24 cellular contexts compared by ENCODE assay signal in genomic region chr2:53559302-53559967, GRCh38.
DNase-seq lines count a peak whose midpoint lies in the region; ATAC-seq, FAIRE-seq and TF ChIP-seq lines count a peak whose summit lies in the region.
"Had no signal": no experiment of that assay in that cellular context is flagged by ENCODE, and none has a peak within 500 bp of the region (broad histone marks: within the 10 kb centered on the region; RNA-seq: fewer than 3 reads in every experiment).

No MANE protein-coding gene starts in this region.

- H3K27me3 ChIP-seq in RWPE2 (ENCODE audit: insufficient read depth, poor library complexity, severe bottlenecking) (no peaks in the 10 kb centered on the region), tibial nerve (no peaks in the 10 kb centered on the region), dorsolateral prefrontal cortex (no peaks in the 10 kb centered on the region)
- H3K27me3 ChIP-seq: vagina had no signal

- peak; percentile 99 for ATAC-seq in RWPE2 (ENCODE audit: low read depth)
- no peak for ATAC-seq in HG02870 (IDR thresholded peaks at IDR 0.05; ENCODE audit: unreplicated experiment)
- ATAC-seq: activated naive CD8-positive, alpha-beta T cell treated with anti-CD3 and anti-CD28 coated beads, Interleukin-2, amount 50 U/mL, for 24 hours; GM23338; naive thymus-derived CD8-positive, alpha-beta T cell; sciatic nerve had no signal

- in situ Hi-C loops in Caki2 (cut with HindIII; ENCODE audit: low pct_unique_long_range_greater_than_20kb, low sequenced_read_pairs): no loop called here

- peaks cover 3% of the 10 kb centered on the region for H3K36me3 Mint-ChIP-seq in endothelial cell (ENCODE audit: low read depth, unreplicated experiment)
- H3K36me3 Mint-ChIP-seq: naive thymus-derived CD8-positive, alpha-beta T cell had no signal

- no peak for TF ChIP-seq EP300 in tibial nerve (IDR thresholded peaks at IDR 0.05)

- DNase-seq in Caki2 (ENCODE audit: low read depth): peak; percentile 7
- DNase-seq in HT1080 (ENCODE audit: low read depth): peak; percentile 52
- peak; percentile 72 for DNase-seq in RWPE2 (ENCODE audit: low spot score)
- no peak for DNase-seq in endothelial cell (ENCODE audit: low spot score)
- DNase-seq in tibial nerve (ENCODE audit: low spot score in 2 of 2): no peak
- DNase-seq in dorsolateral prefrontal cortex: no peak
- DNase-seq: activated CD4-positive, alpha-beta T cell treated with anti-CD3 and anti-CD28 coated beads for 4 hours; activated effector memory CD4-positive, alpha-beta T cell treated with Interleukin-2 at 50 U/mL for 16 hours; activated naive CD8-positive, alpha-beta T cell treated with anti-CD3 and anti-CD28 coated beads, Interleukin-2, amount 50 U/mL, for 24 hours; DMS 273 treated with DMSO at 0.1 percent for 48 hours; GF-D8; naive thymus-derived CD8-positive, alpha-beta T cell; NCI-H1436; NCI-H526 treated with DMSO at 0.1 percent for 48 hours; SIG-M5; substantia nigra; T-helper 1 cell had no signal

- H3K36me3 ChIP-seq in RWPE2 (ENCODE audit: low read depth): no peaks in the 10 kb centered on the region
- no peaks in the 10 kb centered on the region for H3K36me3 ChIP-seq in tibial nerve
- H3K36me3 ChIP-seq: vagina had no signal

- peak; percentile 88 for FAIRE-seq in islet of Langerhans (lab: Jason Lieb, UNC)

- no peak overlapping the region for H3K4me3 Mint-ChIP-seq in endothelial cell (ENCODE audit: unreplicated experiment)
- H3K4me3 Mint-ChIP-seq: activated naive CD8-positive, alpha-beta T cell treated with anti-CD3 and anti-CD28 coated beads, Interleukin-2, amount 50 U/mL, for 24 hours; brain; dendritic cell treated with granulocyte-macrophage colony-stimulating factor and Interleukin-4, amounts not matched to agents 40 ng/mL and 50 ng/mL, for 4 days; GM23338; naive thymus-derived CD8-positive, alpha-beta T cell had no signal

- H3K4me3 ChIP-seq in RWPE2 (ENCODE audit: severe bottlenecking) (no peak overlapping the region), tibial nerve (no peak overlapping the region), dorsolateral prefrontal cortex (no peak overlapping the region)
- H3K4me3 ChIP-seq: GM23338, vagina had no signal

- TF ChIP-seq POLR2A in tibial nerve (IDR thresholded peaks at IDR 0.05): no peak

- TF ChIP-seq CTCF in RWPE2 (IDR thresholded peaks at IDR 0.05; ENCODE audit: poor library complexity, severe bottlenecking) (no peak), endothelial cell (IDR thresholded peaks at IDR 0.05; ENCODE audit: unreplicated experiment) (no peak), tibial nerve (IDR thresholded peaks at IDR 0.05) (no peak), dorsolateral prefrontal cortex (IDR thresholded peaks at IDR 0.05 in 54 of 56, conservative IDR thresholded peaks at IDR 0.05 in 2 of 56; ENCODE audit: low read depth in 1 of 56, partially characterized antibody in 56 of 56) (no peak)

- peaks cover 4% of the 10 kb centered on the region for H3K9me3 Mint-ChIP-seq in endothelial cell (ENCODE audit: unreplicated experiment)

- H3K27ac ChIP-seq in RWPE2 (ENCODE audit: poor library complexity, severe bottlenecking): peak overlapping the region; percentile 27
- no peak overlapping the region for H3K27ac ChIP-seq in tibial nerve
- H3K27ac ChIP-seq in dorsolateral prefrontal cortex: no peak overlapping the region
- H3K27ac ChIP-seq: vagina had no signal

- H3K4me1 ChIP-seq in RWPE2 (ENCODE audit: insufficient read depth, poor library complexity, severe bottlenecking) (peaks cover 11% of the 10 kb centered on the region), tibial nerve (no peaks in the 10 kb centered on the region)
- H3K4me1 ChIP-seq: vagina had no signal

- no peak overlapping the region for H3K27ac Mint-ChIP-seq in endothelial cell (ENCODE audit: unreplicated experiment)
- H3K27ac Mint-ChIP-seq: activated naive CD8-positive, alpha-beta T cell treated with anti-CD3 and anti-CD28 coated beads, Interleukin-2, amount 50 U/mL, for 24 hours; brain; dendritic cell treated with granulocyte-macrophage colony-stimulating factor and Interleukin-4, amounts not matched to agents 40 ng/mL and 50 ng/mL, for 4 days; GM23338; naive thymus-derived CD8-positive, alpha-beta T cell had no signal

- WGBS in tibial nerve, 2 donors: 87 to 91% methylated on average over 2 of the region's 2 CpGs

- no peaks in the 10 kb centered on the region for H3K4me1 Mint-ChIP-seq in endothelial cell (ENCODE audit: unreplicated experiment)
- H3K4me1 Mint-ChIP-seq: activated naive CD8-positive, alpha-beta T cell treated with anti-CD3 and anti-CD28 coated beads, Interleukin-2, amount 50 U/mL, for 24 hours; brain; GM23338; naive thymus-derived CD8-positive, alpha-beta T cell had no signal

- intact Hi-C loops in dorsolateral prefrontal cortex (cut with DNase I): no loop called here

- H3K9me3 ChIP-seq in RWPE2 (ENCODE audit: severe bottlenecking): peaks cover 3% of the 10 kb centered on the region
- H3K9me3 ChIP-seq in tibial nerve: peaks cover 0 to 14% (median under 1%) of the 10 kb centered on the region in 4 donors
- H3K9me3 ChIP-seq: vagina had no signal

- peaks cover 4% of the 10 kb centered on the region for H3K27me3 Mint-ChIP-seq in endothelial cell (ENCODE audit: unreplicated experiment)
- H3K27me3 Mint-ChIP-seq: activated naive CD8-positive, alpha-beta T cell treated with anti-CD3 and anti-CD28 coated beads, Interleukin-2, amount 50 U/mL, for 24 hours; dendritic cell treated with granulocyte-macrophage colony-stimulating factor and Interleukin-4, amounts not matched to agents 40 ng/mL and 50 ng/mL, for 4 days had no signal

Comparison
In these comparisons a context has a peak if more than half of its experiments do, and no peak if none do; other contexts are left out.
1. DNase-seq: peak in Caki2 (single experiment), HT1080 (single experiment) and RWPE2 (single experiment); none in endothelial cell (single experiment), tibial nerve (0 of 2) and dorsolateral prefrontal cortex (0 of 10).